Comparison of ENCODE assay signal across 1 cellular context in genomic region chr5:96714951-96715451, GRCh38.
TF ChIP-seq lines count a peak whose summit lies in the region.

No MANE protein-coding gene starts in this region.

TF ChIP-seq in HepG2, 621 proteins besides CTCF, POLR2A, EP300 and RAD21 (continued from another document and continues in another):
- TF ChIP-seq HMGA1 (CRISPR knock-in tag; conservative IDR thresholded peaks at IDR 0.05) (no peak), KIAA2018 (CRISPR knock-in tag; IDR thresholded peaks at IDR 0.05; ENCODE audit: borderline replicate concordance) (no peak), SP5 (CRISPR knock-in tag; IDR thresholded peaks at IDR 0.05; ENCODE audit: borderline replicate concordance, low read depth) (peak; percentile 71), ZFY (CRISPR knock-in tag; IDR thresholded peaks at IDR 0.05) (peak; percentile 60; the same call in 1 of the 2 replicates), MIER2 (CRISPR knock-in tag; IDR thresholded peaks at IDR 0.05) (0 out of 2 replicates have a peak, but pooled peaks have one; percentile 29), SMAD1 (CRISPR knock-in tag; IDR thresholded peaks at IDR 0.05; ENCODE audit: borderline replicate concordance, low read depth) (no peak), POGK (CRISPR knock-in tag; conservative IDR thresholded peaks at IDR 0.05) (no peak), RCOR2 (CRISPR knock-in tag; IDR thresholded peaks at IDR 0.05) (peak; percentile 62), ZBTB34 (CRISPR knock-in tag; IDR thresholded peaks at IDR 0.05) (no peak), ARNT2 (CRISPR knock-in tag; IDR thresholded peaks at IDR 0.05; ENCODE audit: low read depth) (no peak), SIN3A (IDR thresholded peaks at IDR 0.05; ENCODE audit: borderline replicate concordance, low read depth, low read length) (peak; percentile 90), NONO (IDR thresholded peaks at IDR 0.05) (no peak), NONO (CRISPR knock-in tag; conservative IDR thresholded peaks at IDR 0.05) (no peak), SRY (CRISPR knock-in tag; IDR thresholded peaks at IDR 0.05) (no peak), SNAPC4 (CRISPR knock-in tag; IDR thresholded peaks at IDR 0.05) (no peak), ARNTL (CRISPR knock-in tag; IDR thresholded peaks at IDR 0.05) (0 out of 2 replicates have a peak, but pooled peaks have one; percentile 26), PPARG (CRISPR knock-in tag; conservative IDR thresholded peaks at IDR 0.05) (peak; percentile 43; the same call in 1 of the 2 replicates), IRF2 (CRISPR knock-in tag; IDR thresholded peaks at IDR 0.05) (peak; percentile 87), FOSL2 (CRISPR knock-in tag; IDR thresholded peaks at IDR 0.05) (peak; percentile 64), HNF4A (CRISPR knock-in tag; IDR thresholded peaks at IDR 0.05) (peak; percentile 96), YEATS2 (CRISPR knock-in tag; IDR thresholded peaks at IDR 0.05; ENCODE audit: borderline replicate concordance) (peak; percentile 38; the same call in 1 of the 2 replicates), HNF4G (IDR thresholded peaks at IDR 0.05; ENCODE audit: borderline replicate concordance, low read depth, low read length) (peak; percentile 90), HNF4G (CRISPR knock-in tag; IDR thresholded peaks at IDR 0.05; ENCODE audit: borderline replicate concordance, low read depth) (peak; percentile 52; the same call in 1 of the 2 replicates), REL (CRISPR knock-in tag; conservative IDR thresholded peaks at IDR 0.05) (no peak), RXRA (CRISPR knock-in tag; IDR thresholded peaks at IDR 0.05) (no peak; the same call in 1 of the 2 replicates), CEBPB (IDR thresholded peaks at IDR 0.05; ENCODE audit: borderline replicate concordance, low read depth, low read length) (peak; percentile 97), FOXO1 (CRISPR knock-in tag; IDR thresholded peaks at IDR 0.05) (peak; percentile 87), SRSF9 (IDR thresholded peaks at IDR 0.05; ENCODE audit: borderline replicate concordance, insufficient read depth, low read depth, low read length, poor library complexity, severe bottlenecking) (no peak), KMT2A (CRISPR knock-in tag; IDR thresholded peaks at IDR 0.05) (0 out of 2 replicates have a peak, but pooled peaks have one; percentile 32), SNAI1 (CRISPR knock-in tag; IDR thresholded peaks at IDR 0.05; ENCODE audit: borderline replicate concordance) (no peak), ELF3 (CRISPR knock-in tag; IDR thresholded peaks at IDR 0.05) (peak; percentile 99)
- TF ChIP-seq, protein P1, sequence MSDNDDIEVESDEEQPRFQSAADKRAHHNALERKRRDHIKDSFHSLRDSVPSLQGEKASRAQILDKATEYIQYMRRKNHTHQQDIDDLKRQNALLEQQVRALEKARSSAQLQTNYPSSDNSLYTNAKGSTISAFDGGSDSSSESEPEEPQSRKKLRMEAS (IDR thresholded peaks at IDR 0.05) = peak; percentile 83
- TF ChIP-seq, protein P2, sequence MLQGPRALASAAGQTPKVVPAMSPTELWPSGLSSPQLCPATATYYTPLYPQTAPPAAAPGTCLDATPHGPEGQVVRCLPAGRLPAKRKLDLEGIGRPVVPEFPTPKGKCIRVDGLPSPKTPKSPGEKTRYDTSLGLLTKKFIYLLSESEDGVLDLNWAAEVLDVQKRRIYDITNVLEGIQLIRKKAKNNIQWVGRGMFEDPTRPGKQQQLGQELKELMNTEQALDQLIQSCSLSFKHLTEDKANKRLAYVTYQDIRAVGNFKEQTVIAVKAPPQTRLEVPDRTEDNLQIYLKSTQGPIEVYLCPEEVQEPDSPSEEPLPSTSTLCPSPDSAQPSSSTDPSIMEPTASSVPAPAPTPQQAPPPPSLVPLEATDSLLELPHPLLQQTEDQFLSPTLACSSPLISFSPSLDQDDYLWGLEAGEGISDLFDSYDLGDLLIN (CRISPR knock-in tag; IDR thresholded peaks at IDR 0.05; ENCODE audit: borderline replicate concordance) = no peak
- TF ChIP-seq, protein P3, sequence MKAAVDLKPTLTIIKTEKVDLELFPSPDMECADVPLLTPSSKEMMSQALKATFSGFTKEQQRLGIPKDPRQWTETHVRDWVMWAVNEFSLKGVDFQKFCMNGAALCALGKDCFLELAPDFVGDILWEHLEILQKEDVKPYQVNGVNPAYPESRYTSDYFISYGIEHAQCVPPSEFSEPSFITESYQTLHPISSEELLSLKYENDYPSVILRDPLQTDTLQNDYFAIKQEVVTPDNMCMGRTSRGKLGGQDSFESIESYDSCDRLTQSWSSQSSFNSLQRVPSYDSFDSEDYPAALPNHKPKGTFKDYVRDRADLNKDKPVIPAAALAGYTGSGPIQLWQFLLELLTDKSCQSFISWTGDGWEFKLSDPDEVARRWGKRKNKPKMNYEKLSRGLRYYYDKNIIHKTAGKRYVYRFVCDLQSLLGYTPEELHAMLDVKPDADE (CRISPR knock-in tag; IDR thresholded peaks at IDR 0.05) = no peak
- TF ChIP-seq, protein P4, sequence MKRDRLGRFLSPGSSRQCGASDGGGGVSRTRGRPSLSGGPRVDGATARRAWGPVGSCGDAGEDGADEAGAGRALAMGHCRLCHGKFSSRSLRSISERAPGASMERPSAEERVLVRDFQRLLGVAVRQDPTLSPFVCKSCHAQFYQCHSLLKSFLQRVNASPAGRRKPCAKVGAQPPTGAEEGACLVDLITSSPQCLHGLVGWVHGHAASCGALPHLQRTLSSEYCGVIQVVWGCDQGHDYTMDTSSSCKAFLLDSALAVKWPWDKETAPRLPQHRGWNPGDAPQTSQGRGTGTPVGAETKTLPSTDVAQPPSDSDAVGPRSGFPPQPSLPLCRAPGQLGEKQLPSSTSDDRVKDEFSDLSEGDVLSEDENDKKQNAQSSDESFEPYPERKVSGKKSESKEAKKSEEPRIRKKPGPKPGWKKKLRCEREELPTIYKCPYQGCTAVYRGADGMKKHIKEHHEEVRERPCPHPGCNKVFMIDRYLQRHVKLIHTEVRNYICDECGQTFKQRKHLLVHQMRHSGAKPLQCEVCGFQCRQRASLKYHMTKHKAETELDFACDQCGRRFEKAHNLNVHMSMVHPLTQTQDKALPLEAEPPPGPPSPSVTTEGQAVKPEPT (CRISPR knock-in tag; IDR thresholded peaks at IDR 0.05; ENCODE audit: low read depth) = no peak
